ENCODE assay signal across 7 cellular contexts in genomic region chr12:131928765-131929529, GRCh38.
DNase-seq lines count a peak whose midpoint lies in the region; ATAC-seq and TF ChIP-seq lines count a peak whose summit lies in the region.

Gene PUS1, plus strand, starts transcription at chr12:131929276. Its CDS starts 447 bp downstream, at chr12:131929723.

- ATAC-seq in GM18511 (IDR thresholded peaks at IDR 0.05; ENCODE audit: unreplicated experiment) (peak; percentile 73), HG02981 (IDR thresholded peaks at IDR 0.05; ENCODE audit: unreplicated experiment) (peak; percentile 62)

- peak within 1 kb of the TSS; percentile 87 for H3K4me3 ChIP-seq in retinal pigment epithelial cell (ENCODE audit: low read length)

- peak; percentile 52 for DNase-seq in NCI-H2081 treated with DMSO at 0.1 percent for 48 hours (lab: John Stamatoyannopoulos, UW)
- DNase-seq in T1000 (lab: John Stamatoyannopoulos, UW): peak; percentile 80
- DNase-seq in astrocyte of the hippocampus (ENCODE audit: low read depth, low spot score): peak; percentile 97
- peak; percentile 86 to 88 for DNase-seq in hippocampal formation (lab: John Stamatoyannopoulos, UW)
- DNase-seq in retinal pigment epithelial cell (ENCODE audit: low read depth): peak; percentile 75

- TF ChIP-seq CTCF in retinal pigment epithelial cell (conservative IDR thresholded peaks at IDR 0.05; ENCODE audit: low read depth, low read length): no peak

Comparison
In these comparisons a context has a peak if more than half of its experiments do, and no peak if none do; other contexts are left out.
1. Peak in every context shown above with its lines: DNase-seq, ATAC-seq and H3K4me3 ChIP-seq.